1 cellular context compared by ENCODE assay signal in the genomic region with DNA sequence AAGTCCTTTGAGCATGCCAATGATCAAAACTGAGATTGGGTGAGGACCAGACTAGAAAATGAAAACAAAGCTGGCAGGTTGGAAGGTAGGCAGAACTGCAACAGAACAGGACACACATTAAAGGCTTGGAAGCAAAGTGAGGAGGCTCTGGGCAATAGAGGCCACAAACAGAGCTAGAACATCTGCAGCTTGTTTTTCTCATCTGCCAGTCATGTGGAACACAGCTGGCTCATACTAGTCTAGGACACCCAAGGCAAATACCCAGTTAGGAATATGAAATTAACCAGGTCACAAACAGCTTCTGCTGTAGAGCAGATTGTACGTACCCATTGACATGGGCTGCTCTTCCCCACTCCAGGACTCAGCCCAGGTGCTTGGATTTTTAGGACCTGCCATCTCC.
TF ChIP-seq lines count a peak whose summit lies in the region.

No MANE protein-coding gene starts in this region.

TF ChIP-seq in SK-N-SH treated with all-trans-retinoic acid at 6 μM for 48 hours, 23 proteins besides CTCF, POLR2A, EP300 and RAD21 (continued from another document):
- TF ChIP-seq, protein P1, sequence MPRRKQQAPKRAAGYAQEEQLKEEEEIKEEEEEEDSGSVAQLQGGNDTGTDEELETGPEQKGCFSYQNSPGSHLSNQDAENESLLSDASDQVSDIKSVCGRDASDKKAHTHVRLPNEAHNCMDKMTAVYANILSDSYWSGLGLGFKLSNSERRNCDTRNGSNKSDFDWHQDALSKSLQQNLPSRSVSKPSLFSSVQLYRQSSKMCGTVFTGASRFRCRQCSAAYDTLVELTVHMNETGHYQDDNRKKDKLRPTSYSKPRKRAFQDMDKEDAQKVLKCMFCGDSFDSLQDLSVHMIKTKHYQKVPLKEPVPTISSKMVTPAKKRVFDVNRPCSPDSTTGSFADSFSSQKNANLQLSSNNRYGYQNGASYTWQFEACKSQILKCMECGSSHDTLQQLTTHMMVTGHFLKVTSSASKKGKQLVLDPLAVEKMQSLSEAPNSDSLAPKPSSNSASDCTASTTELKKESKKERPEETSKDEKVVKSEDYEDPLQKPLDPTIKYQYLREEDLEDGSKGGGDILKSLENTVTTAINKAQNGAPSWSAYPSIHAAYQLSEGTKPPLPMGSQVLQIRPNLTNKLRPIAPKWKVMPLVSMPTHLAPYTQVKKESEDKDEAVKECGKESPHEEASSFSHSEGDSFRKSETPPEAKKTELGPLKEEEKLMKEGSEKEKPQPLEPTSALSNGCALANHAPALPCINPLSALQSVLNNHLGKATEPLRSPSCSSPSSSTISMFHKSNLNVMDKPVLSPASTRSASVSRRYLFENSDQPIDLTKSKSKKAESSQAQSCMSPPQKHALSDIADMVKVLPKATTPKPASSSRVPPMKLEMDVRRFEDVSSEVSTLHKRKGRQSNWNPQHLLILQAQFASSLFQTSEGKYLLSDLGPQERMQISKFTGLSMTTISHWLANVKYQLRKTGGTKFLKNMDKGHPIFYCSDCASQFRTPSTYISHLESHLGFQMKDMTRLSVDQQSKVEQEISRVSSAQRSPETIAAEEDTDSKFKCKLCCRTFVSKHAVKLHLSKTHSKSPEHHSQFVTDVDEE (CRISPR knock-in tag; IDR thresholded peaks at IDR 0.05) = no peak
- TF ChIP-seq, protein P2, sequence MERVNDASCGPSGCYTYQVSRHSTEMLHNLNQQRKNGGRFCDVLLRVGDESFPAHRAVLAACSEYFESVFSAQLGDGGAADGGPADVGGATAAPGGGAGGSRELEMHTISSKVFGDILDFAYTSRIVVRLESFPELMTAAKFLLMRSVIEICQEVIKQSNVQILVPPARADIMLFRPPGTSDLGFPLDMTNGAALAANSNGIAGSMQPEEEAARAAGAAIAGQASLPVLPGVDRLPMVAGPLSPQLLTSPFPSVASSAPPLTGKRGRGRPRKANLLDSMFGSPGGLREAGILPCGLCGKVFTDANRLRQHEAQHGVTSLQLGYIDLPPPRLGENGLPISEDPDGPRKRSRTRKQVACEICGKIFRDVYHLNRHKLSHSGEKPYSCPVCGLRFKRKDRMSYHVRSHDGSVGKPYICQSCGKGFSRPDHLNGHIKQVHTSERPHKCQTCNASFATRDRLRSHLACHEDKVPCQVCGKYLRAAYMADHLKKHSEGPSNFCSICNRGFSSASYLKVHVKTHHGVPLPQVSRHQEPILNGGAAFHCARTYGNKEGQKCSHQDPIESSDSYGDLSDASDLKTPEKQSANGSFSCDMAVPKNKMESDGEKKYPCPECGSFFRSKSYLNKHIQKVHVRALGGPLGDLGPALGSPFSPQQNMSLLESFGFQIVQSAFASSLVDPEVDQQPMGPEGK (CRISPR knock-in tag; IDR thresholded peaks at IDR 0.05; ENCODE audit: borderline replicate concordance) = no peak
- no peak for TF ChIP-seq ZNF8 (CRISPR knock-in tag; IDR thresholded peaks at IDR 0.05)
- no peak for TF ChIP-seq ZNF70 (CRISPR knock-in tag; IDR thresholded peaks at IDR 0.05)
- no peak for TF ChIP-seq RARB (CRISPR knock-in tag; IDR thresholded peaks at IDR 0.05)
- no peak; the same call in 1 of the 2 replicates for TF ChIP-seq TCF4 (CRISPR knock-in tag; IDR thresholded peaks at IDR 0.05; ENCODE audit: borderline replicate concordance)
- TF ChIP-seq TOX (CRISPR knock-in tag; IDR thresholded peaks at IDR 0.05; ENCODE audit: borderline replicate concordance) = no peak
